In genomic region chr21:36099695-36100211, GRCh38 we compare ENCODE assay signal across 1 cellular context. TPM values are rescaled to one million over a fixed set of nuclear protein-coding genes. Genes with fewer than 3 reads are reported as not detected.
"Had no signal": no experiment of that assay in that cellular context is flagged by ENCODE, and none has a peak within 500 bp of the region (broad histone marks: within the 10 kb centered on the region; RNA-seq: fewer than 3 reads in every experiment).

No MANE protein-coding gene starts in this region.

RNA-seq across cellular contexts. Expression of gene CBR3, which starts 35.1 kb away (rescaled TPM):
- total RNA-seq: endodermal cell had no signal
